ENCODE assay signal across 21 cellular contexts in the genomic region with DNA sequence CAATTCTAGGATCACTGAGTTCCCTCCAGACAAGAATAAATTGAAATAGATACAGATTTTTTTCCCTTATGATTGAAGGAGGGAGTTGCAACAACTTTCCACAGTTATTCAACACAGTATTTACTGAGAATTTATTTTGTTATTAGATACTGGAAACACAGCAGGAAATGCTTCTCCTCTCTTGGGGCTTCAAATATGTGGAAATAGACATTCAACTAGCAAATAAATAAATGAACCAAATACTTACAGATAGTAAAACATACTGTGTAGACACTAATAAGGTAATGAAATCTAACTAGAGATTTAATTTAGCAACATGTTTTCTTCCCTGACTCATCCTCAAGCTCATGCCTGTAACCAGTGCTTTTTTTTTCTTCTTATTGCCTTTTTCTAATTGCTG.
"Had no signal": no experiment of that assay in that cellular context is flagged by ENCODE, and none has a peak within 500 bp of the region (broad histone marks: within the 10 kb centered on the region; RNA-seq: fewer than 3 reads in every experiment).

No MANE protein-coding gene starts in this region.

- H3K9ac ChIP-seq: KMS-11 had no signal

- H3K4me3 ChIP-seq: K562 had no signal

- ATAC-seq: K562, Panc1 had no signal

- FAIRE-seq: HTR-8/SVneo, K562 had no signal

- DNase-seq: Kasumi-1, MM.1S, NCI-H1092 treated with DMSO at 0.1 percent for 48 hours, NCI-H1436, NCI-H187, NCI-H2029, NCI-H2081 treated with DMSO at 0.1 percent for 48 hours, NCI-H2171, NCI-H226, NCI-H446, NCI-H510A, NCI-H524 treated with DMSO at 0.1 percent for 48 hours, NCI-H69, NCI-H774, SHP77 had no signal

- H3K27ac ChIP-seq: HL-60, KMS-11, RWPE1 had no signal

- H3K4me2 ChIP-seq: KMS-11 had no signal
